ENCODE assay signal across 21 cellular contexts in the genomic region with DNA sequence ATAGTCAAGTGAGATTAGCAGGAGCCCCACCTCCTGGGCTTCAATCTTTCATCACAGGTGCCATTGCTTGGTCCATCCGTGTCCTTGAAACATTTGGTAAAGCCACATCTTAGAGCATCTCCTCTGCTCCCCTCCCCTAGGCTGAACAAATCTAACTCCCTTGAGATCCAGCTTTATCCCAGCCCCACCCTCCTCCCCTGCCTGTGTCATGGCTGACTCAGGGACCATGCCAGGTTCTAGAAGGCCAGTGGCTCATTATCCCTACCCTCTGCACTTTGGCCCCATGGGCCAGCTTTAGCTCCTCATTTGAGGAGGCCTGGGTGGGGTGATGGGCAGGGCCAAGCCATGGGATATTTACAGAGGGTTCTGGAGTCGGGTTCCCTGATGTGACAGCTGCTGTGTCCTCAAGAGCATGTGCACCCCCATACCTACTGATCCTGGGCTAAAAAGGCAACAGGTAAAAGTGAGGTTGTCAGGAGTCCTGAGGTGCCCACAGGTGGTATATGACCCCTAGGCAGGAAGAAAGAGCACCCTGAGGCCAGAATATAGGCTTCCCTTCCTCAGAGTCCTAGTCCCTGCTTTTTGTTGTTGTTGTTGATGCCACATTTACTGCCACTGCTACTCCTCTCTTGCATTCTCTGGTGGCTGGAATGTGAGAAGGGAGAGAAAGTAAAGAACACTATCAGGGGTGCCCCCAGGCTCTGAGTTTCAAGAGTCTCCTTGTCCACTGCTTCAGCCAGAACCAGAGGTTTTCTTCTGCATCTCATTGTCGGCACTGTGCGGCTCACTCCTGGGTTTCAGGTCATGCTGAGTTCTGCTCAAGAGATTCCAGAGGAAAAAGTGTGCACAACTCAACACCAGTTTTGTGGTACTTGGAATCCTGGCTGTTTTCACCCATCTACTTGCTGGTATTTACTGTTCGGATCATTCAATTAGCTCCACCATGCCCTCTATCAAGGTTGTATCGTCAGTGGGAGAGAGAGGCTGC.
DNase-seq lines count a peak whose midpoint lies in the region; ATAC-seq and TF ChIP-seq lines count a peak whose summit lies in the region.
"Had no signal": no experiment of that assay in that cellular context is flagged by ENCODE, and none has a peak within 500 bp of the region (broad histone marks: within the 10 kb centered on the region; RNA-seq: fewer than 3 reads in every experiment).

No MANE protein-coding gene starts in this region.

- no peak overlapping the region for H2BK5ac ChIP-seq in mesendoderm (ENCODE audit: low read length)

- H3K79me1 ChIP-seq in mesendoderm (ENCODE audit: low read length): no peaks in the 10 kb centered on the region

- H3K4me3 Mint-ChIP-seq in activated CD8-positive, alpha-beta memory T cell treated with anti-CD3 and anti-CD28 coated beads, Interleukin-2, amount 10 ng/mL, durations not matched to agents 7 days and 5 days: no peak overlapping the region
- H3K4me3 Mint-ChIP-seq: CD8-positive, alpha-beta T cell had no signal

- H3K27me3 ChIP-seq in mesendoderm (ENCODE audit: insufficient read depth, low read length, poor library complexity) (no peaks in the 10 kb centered on the region), tibial artery (peaks cover 0 to 9% of the 10 kb centered on the region in 2 donors)
- H3K27me3 ChIP-seq: BLaER1 treated with 17β-estradiol and CSF1 and Interleukin-3, amounts not matched to agents 10 nM and 100 nM; Peyer's patch; SJSA1 had no signal

- peaks cover 9% of the 10 kb centered on the region for H3K4me1 Mint-ChIP-seq in activated CD8-positive, alpha-beta memory T cell treated with anti-CD3 and anti-CD28 coated beads, Interleukin-2, amount 10 ng/mL, durations not matched to agents 7 days and 5 days

- H2BK120ac ChIP-seq in mesendoderm (ENCODE audit: low read depth, low read length): no peak overlapping the region

- no peak overlapping the region for H2AK5ac ChIP-seq in mesendoderm (ENCODE audit: low read length)

- H3K36me3 Mint-ChIP-seq in activated CD8-positive, alpha-beta memory T cell treated with anti-CD3 and anti-CD28 coated beads, Interleukin-2, amount 10 ng/mL, durations not matched to agents 7 days and 5 days: no peaks in the 10 kb centered on the region
- H3K36me3 Mint-ChIP-seq: CD8-positive, alpha-beta T cell had no signal

- no peak overlapping the region for H4K5ac ChIP-seq in mesendoderm (ENCODE audit: low read length)

- no peak overlapping the region for H2BK15ac ChIP-seq in mesendoderm (replicated peaks; ENCODE audit: low read depth)

- H3K9me3 Mint-ChIP-seq in activated CD8-positive, alpha-beta memory T cell treated with anti-CD3 and anti-CD28 coated beads, Interleukin-2, amount 10 ng/mL, durations not matched to agents 7 days and 5 days (ENCODE audit: low read depth): no peaks in the 10 kb centered on the region
- H3K9me3 Mint-ChIP-seq: CD8-positive, alpha-beta T cell had no signal

- H3K4me3 ChIP-seq in coronary artery: no peak overlapping the region
- H3K4me3 ChIP-seq in mesendoderm (ENCODE audit: low read length): no peak overlapping the region
- H3K4me3 ChIP-seq in tibial artery: no peak overlapping the region
- H3K4me3 ChIP-seq: BLaER1 treated with 17β-estradiol and CSF1 and Interleukin-3, amounts not matched to agents 10 nM and 100 nM; Peyer's patch; SJSA1 had no signal

- DNase-seq in activated CD8-positive, alpha-beta memory T cell treated with anti-CD3 and anti-CD28 coated beads for 24 hours: peak; percentile 32
- no peak for DNase-seq in activated CD8-positive, alpha-beta memory T cell treated with anti-CD3 and anti-CD28 coated beads, Interleukin-2, amount 10 ng/mL, durations not matched to agents 7 days and 5 days
- DNase-seq in coronary artery (ENCODE audit: low spot score): peak; percentile 36
- DNase-seq in mesendoderm: peak; percentile 74
- peak; percentile 27 for DNase-seq in ureter (ENCODE audit: low spot score)
- DNase-seq in tibial artery: no peak
- no peak for DNase-seq in GOT3 (lab: John Stamatoyannopoulos, UW)
- DNase-seq: ACHN; CD8-positive, alpha-beta T cell; NCI-H1092 treated with DMSO at 0.1 percent for 48 hours; NCI-H1436 treated with DMSO at 0.1 percent for 48 hours; NCI-H1930; NCI-H226; NCI-H774; Peyer's patch had no signal

- H3K4ac ChIP-seq in mesendoderm (ENCODE audit: low read depth, low read length): no peak overlapping the region

- H3K4me1 ChIP-seq in mesendoderm (ENCODE audit: control insufficient read depth, low read depth, low read length) (peaks cover 1% of the 10 kb centered on the region), tibial artery (no peaks in the 10 kb centered on the region)
- H3K4me1 ChIP-seq: Peyer's patch, SJSA1 had no signal

- no peak overlapping the region for H3K27ac Mint-ChIP-seq in activated CD8-positive, alpha-beta memory T cell treated with anti-CD3 and anti-CD28 coated beads, Interleukin-2, amount 10 ng/mL, durations not matched to agents 7 days and 5 days
- H3K27ac Mint-ChIP-seq: CD8-positive, alpha-beta T cell had no signal

- CTCF ChIA-PET in activated CD8-positive, alpha-beta memory T cell treated with anti-CD3 and anti-CD28 coated beads, Interleukin-2, amount 10 ng/mL, durations not matched to agents 7 days and 5 days (lab: Charles Lee): no interaction called here

- no peak overlapping the region for H3K23ac ChIP-seq in mesendoderm (ENCODE audit: low read length)

- H3K18ac ChIP-seq in mesendoderm (ENCODE audit: low read length): no peak overlapping the region

- ATAC-seq in activated CD8-positive, alpha-beta memory T cell treated with anti-CD3 and anti-CD28 coated beads, Interleukin-2, amount 10 ng/mL, durations not matched to agents 7 days and 5 days: no peak
- no peak for ATAC-seq in GM18909 (IDR thresholded peaks at IDR 0.05; ENCODE audit: poor library complexity, unreplicated experiment)
- ATAC-seq: CD8-positive, alpha-beta T cell; HCT116 had no signal

- H3K9ac ChIP-seq in mesendoderm (ENCODE audit: low read length): no peak overlapping the region
- H3K9ac ChIP-seq: BLaER1 treated with 17β-estradiol and CSF1 and Interleukin-3, amounts not matched to agents 10 nM and 100 nM; KMS-11 had no signal

- TF ChIP-seq CTCF in coronary artery (IDR thresholded peaks at IDR 0.05) (no peak), tibial artery (IDR thresholded peaks at IDR 0.05) (no peak)

- H3K36me3 ChIP-seq in mesendoderm (ENCODE audit: control insufficient read depth, insufficient read depth, low read length) (no peaks in the 10 kb centered on the region), tibial artery (no peaks in the 10 kb centered on the region)
- H3K36me3 ChIP-seq: BLaER1 treated with 17β-estradiol and CSF1 and Interleukin-3, amounts not matched to agents 10 nM and 100 nM; Peyer's patch; SJSA1 had no signal

- WGBS in mesendoderm (ENCODE audit: extremely low coverage, insufficient coverage, low lambda C conversion rate): no CpG with 5 or more reads among the region's 6 CpGs

- no peak overlapping the region for H3K27ac ChIP-seq in coronary artery
- no peak overlapping the region for H3K27ac ChIP-seq in mesendoderm (ENCODE audit: low read depth, low read length)
- H3K27ac ChIP-seq in tibial artery: no peak overlapping the region
- H3K27ac ChIP-seq: 22Rv1; BLaER1 treated with 17β-estradiol and CSF1 and Interleukin-3, amounts not matched to agents 10 nM and 100 nM; KMS-11; Peyer's patch; SJSA1 had no signal

- peaks cover 43% of the 10 kb centered on the region for H3K27me3 Mint-ChIP-seq in activated CD8-positive, alpha-beta memory T cell treated with anti-CD3 and anti-CD28 coated beads, Interleukin-2, amount 10 ng/mL, durations not matched to agents 7 days and 5 days

- H3K56ac ChIP-seq in mesendoderm (ENCODE audit: low read length): no peak overlapping the region

- intact Hi-C loops in tibial artery (cut with DNase I; ENCODE audit: low total_unique reads): no loop called here

- no peak overlapping the region for H3K4me2 ChIP-seq in mesendoderm (ENCODE audit: low read length)
- H3K4me2 ChIP-seq: BLaER1 treated with 17β-estradiol and CSF1 and Interleukin-3, amounts not matched to agents 10 nM and 100 nM; KMS-11 had no signal

- no peaks in the 10 kb centered on the region for H3K9me3 ChIP-seq in tibial artery
- H3K9me3 ChIP-seq: BLaER1 treated with 17β-estradiol and CSF1 and Interleukin-3, amounts not matched to agents 10 nM and 100 nM; Peyer's patch; SJSA1 had no signal

- no peak overlapping the region for H4K8ac ChIP-seq in mesendoderm (ENCODE audit: low read depth, low read length)

- no peaks in the 10 kb centered on the region for H3K79me2 ChIP-seq in mesendoderm (ENCODE audit: control insufficient read depth, insufficient read depth, low read length)

Comparison
In these comparisons a context has a peak if more than half of its experiments do, and no peak if none do; other contexts are left out.
1. DNase-seq: peak in activated CD8-positive, alpha-beta memory T cell treated with anti-CD3 and anti-CD28 coated beads for 24 hours (single experiment), coronary artery (single experiment), mesendoderm (single experiment) and ureter (single experiment); none in activated CD8-positive, alpha-beta memory T cell treated with anti-CD3 and anti-CD28 coated beads, Interleukin-2, amount 10 ng/mL, durations not matched to agents 7 days and 5 days (single experiment), tibial artery (0 of 2) and GOT3 (single experiment).